Comparison of ENCODE assay signal across 1 cellular context in the genomic region with DNA sequence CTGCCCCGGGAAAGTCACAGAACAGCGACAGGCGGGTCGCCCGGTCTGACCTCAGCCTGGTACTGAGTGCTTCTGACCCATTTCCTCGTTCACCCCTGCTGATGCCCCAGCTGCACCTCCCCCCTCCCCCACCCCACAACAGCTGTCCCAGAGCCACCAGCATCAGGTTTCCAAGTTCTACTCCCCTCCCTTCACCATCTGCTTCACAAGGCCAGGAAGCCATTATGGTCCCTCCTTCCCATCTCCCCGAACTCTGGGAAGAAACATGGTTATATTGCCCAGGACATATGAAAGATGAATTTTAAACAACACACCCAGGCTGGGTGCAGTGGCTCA.
TF ChIP-seq lines count a peak whose summit lies in the region.

No MANE protein-coding gene starts in this region.

TF ChIP-seq in GM23338, 12 proteins besides CTCF, POLR2A, EP300 and RAD21 (continued from another document):
- no peak for TF ChIP-seq EZH2 (IDR thresholded peaks at IDR 0.05; ENCODE audit: low read depth, unreplicated experiment)
- TF ChIP-seq, protein P1, sequence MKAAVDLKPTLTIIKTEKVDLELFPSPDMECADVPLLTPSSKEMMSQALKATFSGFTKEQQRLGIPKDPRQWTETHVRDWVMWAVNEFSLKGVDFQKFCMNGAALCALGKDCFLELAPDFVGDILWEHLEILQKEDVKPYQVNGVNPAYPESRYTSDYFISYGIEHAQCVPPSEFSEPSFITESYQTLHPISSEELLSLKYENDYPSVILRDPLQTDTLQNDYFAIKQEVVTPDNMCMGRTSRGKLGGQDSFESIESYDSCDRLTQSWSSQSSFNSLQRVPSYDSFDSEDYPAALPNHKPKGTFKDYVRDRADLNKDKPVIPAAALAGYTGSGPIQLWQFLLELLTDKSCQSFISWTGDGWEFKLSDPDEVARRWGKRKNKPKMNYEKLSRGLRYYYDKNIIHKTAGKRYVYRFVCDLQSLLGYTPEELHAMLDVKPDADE (IDR thresholded peaks at IDR 0.05): no peak
- TF ChIP-seq ZNF331 (CRISPR knock-in tag; IDR thresholded peaks at IDR 0.05; ENCODE audit: low read depth): no peak
- no peak for TF ChIP-seq EZH2phosphoT487 (IDR thresholded peaks at IDR 0.05; ENCODE audit: unreplicated experiment)
- TF ChIP-seq STAT1 (IDR thresholded peaks at IDR 0.05; ENCODE audit: unreplicated experiment): no peak
